Comparison of ENCODE assay signal across 11 cellular contexts in the genomic region with DNA sequence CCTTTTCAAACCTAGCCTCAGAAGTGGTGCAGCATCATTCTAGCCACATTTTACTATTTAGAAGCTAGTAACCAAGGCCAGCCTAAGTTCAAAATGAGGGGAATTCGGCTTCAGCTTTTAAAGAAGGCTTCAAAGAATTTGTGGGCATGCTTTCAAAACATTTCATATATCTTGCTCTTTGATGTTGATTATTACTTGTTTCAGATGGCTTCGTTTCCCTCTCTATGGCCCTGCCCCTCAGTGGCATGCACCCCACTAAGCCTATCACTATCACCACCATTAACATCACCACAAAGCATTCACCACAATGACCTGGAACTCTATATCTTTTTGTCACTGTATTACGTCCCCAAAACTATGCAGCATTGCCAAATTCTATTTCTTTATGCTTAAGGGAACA. TPM values are rescaled to one million over a fixed set of nuclear protein-coding genes. Genes with fewer than 3 reads are reported as not detected.
"Had no signal": no experiment of that assay in that cellular context is flagged by ENCODE, and none has a peak within 500 bp of the region (broad histone marks: within the 10 kb centered on the region; RNA-seq: fewer than 3 reads in every experiment).

No MANE protein-coding gene starts in this region.

- DNase-seq: GM23248, GOT3, H7, HFFc6, IMR-90, KG1 had no signal

- ATAC-seq: HCT116, K562 had no signal

- H3K9me3 Mint-ChIP-seq: HFFc6 had no signal

- H3K4me3 Mint-ChIP-seq: HFFc6 had no signal

- H3K27ac Mint-ChIP-seq: HFFc6 had no signal

- FAIRE-seq: HTR-8/SVneo, K562 had no signal

RNA-seq across cellular contexts. Expression of a gene that starts 51.2 kb away (rescaled TPM):
- total RNA-seq: GM23248, H4, H7, HFFc6, HT-29, IMR-90, K562 had no signal
